Comparison of ENCODE assay signal across 1 cellular context in genomic region chr12:63712376-63712974, GRCh38. TPM values are rescaled to one million over a fixed set of nuclear protein-coding genes. Genes with fewer than 3 reads are reported as not detected.
"Had no signal": no experiment of that assay in that cellular context is flagged by ENCODE, and none has a peak within 500 bp of the region (broad histone marks: within the 10 kb centered on the region; RNA-seq: fewer than 3 reads in every experiment).

No MANE protein-coding gene starts in this region.

RNA-seq across cellular contexts. Expression of gene DPY19L2, which starts 44.2 kb away (rescaled TPM):
- total RNA-seq: left lobe of liver had no signal
